28 cellular contexts compared by ENCODE assay signal in the genomic region with DNA sequence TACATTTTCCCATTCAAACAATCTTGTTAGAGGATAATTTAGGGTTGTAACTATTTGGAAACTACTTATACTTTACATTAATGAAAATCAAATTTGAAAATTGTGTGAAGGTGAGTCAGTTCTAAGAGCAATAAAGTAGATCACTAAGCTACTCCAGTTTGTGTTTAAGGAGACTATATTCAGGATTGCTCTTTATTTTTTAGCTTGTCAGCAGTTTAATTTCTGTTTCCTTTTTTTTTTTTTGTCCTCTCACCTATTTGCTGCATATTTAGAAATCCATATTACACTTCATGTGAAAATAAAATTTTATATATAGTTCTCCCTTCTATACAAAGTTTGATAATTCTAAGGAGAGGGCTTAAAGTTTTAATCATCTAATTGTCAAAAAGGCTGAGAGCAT.
"Had no signal": no experiment of that assay in that cellular context is flagged by ENCODE, and none has a peak within 500 bp of the region (broad histone marks: within the 10 kb centered on the region; RNA-seq: fewer than 3 reads in every experiment).

No MANE protein-coding gene starts in this region.

- H3K27me3 ChIP-seq: colonic mucosa, dorsolateral prefrontal cortex, esophagus muscularis mucosa, esophagus squamous epithelium, foreskin keratinocyte, gastrocnemius medialis, gastroesophageal sphincter, heart left ventricle, heart right ventricle had no signal

- H3K27ac ChIP-seq: colonic mucosa, coronary artery, dorsolateral prefrontal cortex, epithelial cell of prostate, esophagus muscularis mucosa, esophagus squamous epithelium, foreskin keratinocyte, gastrocnemius medialis, gastroesophageal sphincter, heart left ventricle, heart right ventricle had no signal

- H3K4me1 ChIP-seq: colonic mucosa, esophagus muscularis mucosa, esophagus squamous epithelium, foreskin keratinocyte, gastrocnemius medialis, gastroesophageal sphincter, heart left ventricle, heart right ventricle had no signal

- H3K4me3 ChIP-seq: colonic mucosa, coronary artery, dorsolateral prefrontal cortex, esophagus muscularis mucosa, esophagus squamous epithelium, gastrocnemius medialis, gastroesophageal sphincter, heart left ventricle, heart right ventricle had no signal

- DNase-seq: colonic mucosa; cortex of kidney; dermis blood vessel endothelial cell; dorsolateral prefrontal cortex; effector CD4-positive, alpha-beta T cell; effector CD8-positive, alpha-beta T cell; effector memory CD4-positive, alpha-beta T cell; effector memory CD8-positive, alpha-beta T cell; endodermal cell; erythroblast; esophagus squamous epithelium; foreskin fibroblast; foreskin keratinocyte; foreskin melanocyte; gastrocnemius medialis; glutamatergic neuron; head of caudate nucleus; heart left ventricle; heart right ventricle had no signal

- FAIRE-seq: colon, endometrium, endothelial cell of umbilical vein, frontal cortex had no signal

- H3K9me3 ChIP-seq: colonic mucosa, esophagus muscularis mucosa, esophagus squamous epithelium, gastrocnemius medialis, gastroesophageal sphincter, heart left ventricle, heart right ventricle had no signal

- H3K36me3 ChIP-seq: colonic mucosa, esophagus muscularis mucosa, esophagus squamous epithelium, gastrocnemius medialis, gastroesophageal sphincter, heart left ventricle, heart right ventricle had no signal

- ATAC-seq: effector memory CD8-positive, alpha-beta T cell; esophagus mucosa; foreskin keratinocyte; gastrocnemius medialis; gastroesophageal sphincter; heart left ventricle; heart right ventricle had no signal
